Comparison of ENCODE assay signal across 10 cellular contexts in the genomic region with DNA sequence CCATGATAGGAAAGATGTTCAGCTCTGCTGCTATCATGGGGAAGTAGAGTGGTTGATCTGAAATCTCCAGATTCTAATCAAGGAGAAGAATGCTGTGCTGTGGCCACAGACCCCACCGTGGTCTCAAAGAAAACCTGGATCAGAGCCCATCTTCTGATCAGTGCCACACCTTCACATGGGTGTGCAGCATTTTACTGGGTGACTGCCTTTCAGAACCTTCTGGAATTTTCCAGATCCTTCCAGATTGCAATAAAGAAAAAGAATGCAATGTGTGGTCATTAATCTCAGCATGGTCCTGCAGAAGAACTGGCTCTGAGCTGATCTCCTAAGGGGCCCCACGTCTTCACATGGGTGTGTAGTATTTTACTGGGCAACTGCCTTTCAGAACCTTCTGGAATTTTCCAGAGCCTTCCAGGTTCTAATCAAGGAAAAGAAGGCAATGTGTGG. TPM values are rescaled to one million over a fixed set of nuclear protein-coding genes. Genes with fewer than 3 reads are reported as not detected.
DNase-seq lines count a peak whose midpoint lies in the region; ATAC-seq and TF ChIP-seq lines count a peak whose summit lies in the region.
"Had no signal": no experiment of that assay in that cellular context is flagged by ENCODE, and none has a peak within 500 bp of the region (broad histone marks: within the 10 kb centered on the region; RNA-seq: fewer than 3 reads in every experiment).

No MANE protein-coding gene starts in this region.

- no TSS peak for BruUV-seq in MCF 10A (replicated peaks; lab: Mats Ljungman, UMichigan)

- H3K9me3 Mint-ChIP-seq in CD8-positive, alpha-beta T cell: no peaks in the 10 kb centered on the region
- H3K9me3 Mint-ChIP-seq in MCF 10A (ENCODE audit: unreplicated experiment) (peaks cover 6% of the 10 kb centered on the region), naive B cell (peaks cover 0 to 5% (median 0%) of the 10 kb centered on the region in 7 donors)
- H3K9me3 Mint-ChIP-seq: neural crest cell had no signal

- H3K4me3 ChIP-seq in CD8-positive, alpha-beta T cell (ENCODE audit: low read depth, low read length): no peak overlapping the region
- H3K4me3 ChIP-seq: cardiac muscle cell had no signal

- H3K4me1 Mint-ChIP-seq in CD8-positive, alpha-beta T cell (ENCODE audit: low read depth): peaks cover 83% of the 10 kb centered on the region
- peaks cover 44% of the 10 kb centered on the region for H3K4me1 Mint-ChIP-seq in MCF 10A (ENCODE audit: insufficient read depth, unreplicated experiment)
- H3K4me1 Mint-ChIP-seq in naive B cell: peaks cover 55 to 67% (median 66%) of the 10 kb centered on the region in 3 donors

- peaks cover 80% of the 10 kb centered on the region for H3K4me1 ChIP-seq in CD8-positive, alpha-beta T cell (ENCODE audit: insufficient read depth, low read length)

- peak overlapping the region; percentile 83 for H3K27ac Mint-ChIP-seq in CD8-positive, alpha-beta T cell
- peak overlapping the region; percentile 85 for H3K27ac Mint-ChIP-seq in MCF 10A (ENCODE audit: low read depth, unreplicated experiment)
- H3K27ac Mint-ChIP-seq in naive B cell: peak overlapping the region in 4 of 6 donors; percentile 1 to 79 (median 55)

- no peak for DNase-seq in CD8-positive, alpha-beta T cell
- DNase-seq in MCF 10A (ENCODE audit: unreplicated experiment): no peak
- DNase-seq in naive B cell: no peak
- DNase-seq in midbrain (lab: John Stamatoyannopoulos, UW): no peak
- DNase-seq in NCI-H2029 (lab: John Stamatoyannopoulos, UW): no peak
- DNase-seq in GDM1 (lab: John Stamatoyannopoulos, UW): no peak
- no peak for DNase-seq in NCI-H1417 treated with DMSO at 0.1 percent for 48 hours (lab: John Stamatoyannopoulos, UW)

- H3K27me3 ChIP-seq in CD8-positive, alpha-beta T cell (ENCODE audit: insufficient read depth, low read length): no peaks in the 10 kb centered on the region
- H3K27me3 ChIP-seq: cardiac muscle cell had no signal

- no peak for ATAC-seq in CD8-positive, alpha-beta T cell
- ATAC-seq in HG03064 (IDR thresholded peaks at IDR 0.05; ENCODE audit: low read depth, unreplicated experiment) (peak; percentile 3), naive B cell (ENCODE audit: low read depth in 2 of 2) (no peak)

- H3K27ac ChIP-seq in CD8-positive, alpha-beta T cell (ENCODE audit: low read depth, low read length): no peak overlapping the region
- H3K27ac ChIP-seq: cardiac muscle cell had no signal

- POLR2A ChIA-PET in CD8-positive, alpha-beta T cell (lab: Charles Lee): interaction anchor here (0.8 to 2.5 kb wide), 6 partner anchors 8 to 61 kb away, joined by 3 to 11 read pairs (median 3); no protein-coding TSS in a partner anchor
- POLR2A ChIA-PET in MCF 10A (lab: Yijun Ruan, JAX): interaction anchor here (0.6 to 4.1 kb wide), 13 partner anchors 8 to 133 kb away, joined by 3 to 68 read pairs (median 7); a partner anchor contains a TSS

- H3K36me3 ChIP-seq in CD8-positive, alpha-beta T cell (ENCODE audit: insufficient read depth, low read length): no peaks in the 10 kb centered on the region
- H3K36me3 ChIP-seq: cardiac muscle cell had no signal

- intact Hi-C loops in CD8-positive, alpha-beta T cell (cut with DNase I, micrococcal nuclease): no loop called here
- intact Hi-C loops in MCF 10A (cut with micrococcal nuclease): loop anchor here (2.0 kb wide), 2 partner anchors 13 to 15 kb away; no protein-coding TSS in a partner anchor

- H3K9me3 ChIP-seq in CD8-positive, alpha-beta T cell (ENCODE audit: low read length): no peaks in the 10 kb centered on the region

- peak overlapping the region; percentile 1 for H3K4me3 Mint-ChIP-seq in CD8-positive, alpha-beta T cell
- no peak overlapping the region for H3K4me3 Mint-ChIP-seq in MCF 10A (ENCODE audit: unreplicated experiment)
- H3K4me3 Mint-ChIP-seq in naive B cell: no peak overlapping the region
- H3K4me3 Mint-ChIP-seq: neural crest cell had no signal

- no peaks in the 10 kb centered on the region for H3K27me3 Mint-ChIP-seq in CD8-positive, alpha-beta T cell (ENCODE audit: low read depth)
- no peaks in the 10 kb centered on the region for H3K27me3 Mint-ChIP-seq in MCF 10A (ENCODE audit: insufficient read depth, unreplicated experiment)
- H3K27me3 Mint-ChIP-seq in naive B cell: no peaks in the 10 kb centered on the region

- TF ChIP-seq CTCF in CD8-positive, alpha-beta T cell (IDR thresholded peaks at IDR 0.05): no peak
- no peak for TF ChIP-seq CTCF in MCF 10A (IDR thresholded peaks at IDR 0.05; ENCODE audit: unreplicated experiment)

- H3K36me3 Mint-ChIP-seq in CD8-positive, alpha-beta T cell: peaks cover 62% of the 10 kb centered on the region
- H3K36me3 Mint-ChIP-seq in MCF 10A (ENCODE audit: insufficient read depth, unreplicated experiment) (peaks cover 2% of the 10 kb centered on the region), naive B cell (peaks cover 4 to 9% of the 10 kb centered on the region in 2 donors)

- CTCF ChIA-PET in CD8-positive, alpha-beta T cell (lab: Charles Lee): interaction anchor here (1.1 to 1.6 kb wide), 4 partner anchors 8 to 96 kb away, joined by 3 to 4 read pairs (median 4); no protein-coding TSS in a partner anchor
- CTCF ChIA-PET in MCF 10A (lab: Yijun Ruan, JAX): interaction anchor here (0.7 to 1.4 kb wide), 7 partner anchors 8 to 585 kb away, joined by 3 to 10 read pairs (median 5); no protein-coding TSS in a partner anchor

RNA-seq across cellular contexts. Expression of a gene that starts 17.1 kb away (rescaled TPM):
- total RNA-seq in CD8-positive, alpha-beta T cell: 10 to 100 TPM; 67.9 to 70.7 TPM
- 31.6 and 31.7 TPM in 2 replicates for total RNA-seq in MCF 10A (2022)
- polyA plus RNA-seq in naive B cell (ENCODE audit: low read depth in 6 of 6): 10 to 100 TPM; 35.4 to 69.2 (median 66.6) TPM
